In the genomic region with DNA sequence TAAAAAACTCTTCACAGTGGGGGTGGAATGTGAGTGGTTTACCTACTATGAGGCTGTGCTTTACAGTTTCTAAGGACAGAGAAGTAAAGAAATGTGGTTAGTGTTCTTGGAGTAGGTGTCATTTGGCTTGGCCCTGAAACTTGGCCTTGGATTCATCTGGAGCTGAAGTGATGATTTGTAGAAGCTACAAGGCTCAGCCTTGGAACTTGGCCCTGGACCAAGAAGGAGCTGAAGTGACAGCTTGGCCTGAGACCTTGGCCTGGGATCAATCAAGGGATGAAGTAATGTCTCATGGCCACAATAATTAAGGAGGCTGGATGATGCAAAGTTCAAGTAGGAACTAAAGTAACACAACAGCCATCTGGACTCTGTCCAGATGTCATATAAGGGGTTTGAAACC, we compare ENCODE assay signal across 21 cellular contexts. TPM values are rescaled to one million over a fixed set of nuclear protein-coding genes. Genes with fewer than 3 reads are reported as not detected.
"Had no signal": no experiment of that assay in that cellular context is flagged by ENCODE, and none has a peak within 500 bp of the region (broad histone marks: within the 10 kb centered on the region; RNA-seq: fewer than 3 reads in every experiment).

No MANE protein-coding gene starts in this region.

RNA-seq across cellular contexts. Expression of a gene that starts 1.7 kb away (rescaled TPM):
- total RNA-seq: activated naive CD4-positive, alpha-beta T cell treated with anti-CD3 and anti-CD28 coated beads for 36 hours; activated naive CD4-positive, alpha-beta T cell treated with anti-CD3 and anti-CD28 coated beads, Interleukin-2, amount 50 U/mL, for 72 hours; activated naive CD8-positive, alpha-beta T cell treated with anti-CD3 and anti-CD28 coated beads for 36 hours; activated naive CD8-positive, alpha-beta T cell treated with anti-CD3 and anti-CD28 coated beads, Interleukin-2, amount 10 ng/mL, durations not matched to agents 7 days and 5 days; activated T-cell treated with anti-CD3 and anti-CD28 coated beads, Interleukin-2, amount 50 U/mL, for 4 hours; activated T-cell treated with anti-CD3 and anti-CD28 coated beads, Interleukin-2, amount 50 U/mL, for 72 hours; activated T-helper 1 cell treated with anti-CD3 and anti-CD28 coated beads, Interleukin-12 subunit alpha, Interleukin-12 subunit beta, Interleukin-2, Interleukin-4 antibody, amounts not matched to agents 30 ng/mL and 10 ng/mL and 1 ng/mL, durations not matched to agents 14 hours and 24 hours and 36 hours; activated T-helper 17 cell treated with anti-CD3 and anti-CD28 coated beads, Interleukin-2, amount 50 U/mL, for 72 hours; activated T-helper 2 cell treated with anti-CD3 and anti-CD28 coated beads, Interferon-gamma antibody, Interleukin-2, Interleukin-4, amounts not matched to agents 10 μg/mL and 5 μg/mL and 100 μg/mL, durations not matched to agents 14 hours and 24 hours and 36 hours; adrenal gland; aorta; ascending aorta; astrocyte; body of pancreas; breast epithelium; bronchial epithelial cell; cardiac muscle cell; cardiac septum; cerebellum; chondrocyte had no signal
- polyA plus RNA-seq: adipose tissue, adrenal gland, aorta, cardiac muscle cell had no signal
